In genomic region chr6:96931198-96931597, GRCh38 we compare ENCODE assay signal across 34 cellular contexts. TPM values are rescaled to one million over a fixed set of nuclear protein-coding genes. Genes with fewer than 3 reads are reported as not detected.
"Had no signal": no experiment of that assay in that cellular context is flagged by ENCODE, and none has a peak within 500 bp of the region (broad histone marks: within the 10 kb centered on the region; RNA-seq: fewer than 3 reads in every experiment).

No MANE protein-coding gene starts in this region.

- H3K4me1 ChIP-seq: ascending aorta, breast epithelium had no signal

- H3K27me3 ChIP-seq: ascending aorta had no signal

- DNase-seq: activated CD4-positive, alpha-beta memory T cell treated with anti-CD3 and anti-CD28 coated beads, Interleukin-2, amount 10 ng/mL, durations not matched to agents 7 days and 5 days; activated CD4-positive, alpha-beta T cell treated with anti-CD3 and anti-CD28 coated beads for 1 hour; activated CD4-positive, alpha-beta T cell treated with anti-CD3 and anti-CD28 coated beads for 4 hours; activated CD4-positive, alpha-beta T cell treated with anti-CD3 and anti-CD28 coated beads, Interleukin-2, amount 10 ng/mL, durations not matched to agents 7 days and 5 days; activated CD4-positive, alpha-beta T cell treated with anti-CD3 and anti-CD28 coated beads, Interleukin-2, amount 50 U/mL, for 4 hours; activated CD8-positive, alpha-beta memory T cell treated with anti-CD3 and anti-CD28 coated beads, Interleukin-2, amount 50 U/mL, for 48 hours; activated gamma-delta T cell; activated naive CD4-positive, alpha-beta T cell; activated naive CD4-positive, alpha-beta T cell treated with anti-CD3 and anti-CD28 coated beads, Interleukin-2, amount 10 ng/mL, durations not matched to agents 7 days and 5 days; activated naive CD8-positive, alpha-beta T cell treated with anti-CD3 and anti-CD28 coated beads, Interleukin-2, amount 10 ng/mL, durations not matched to agents 7 days and 5 days; activated T-cell treated with anti-CD3 and anti-CD28 coated beads for 4 hours; activated T-cell treated with anti-CD3 and anti-CD28 coated beads, Interleukin-2, amount 50 U/mL, for 24 hours; activated T-cell treated with anti-CD3 and anti-CD28 coated beads, Interleukin-2, amount 50 U/mL, for 72 hours; central memory CD4-positive, alpha-beta T cell; cerebellar nuclear complex; effector CD4-positive, alpha-beta T cell; foreskin fibroblast; head of caudate nucleus; T-helper 1 cell; T-helper 17 cell; T1000 had no signal

- H3K36me3 ChIP-seq: ascending aorta, breast epithelium, cardiac muscle cell had no signal

- H3K4me3 Mint-ChIP-seq: activated CD4-positive, alpha-beta memory T cell treated with anti-CD3 and anti-CD28 coated beads, Interleukin-2, amount 10 ng/mL, durations not matched to agents 7 days and 5 days; activated CD4-positive, alpha-beta T cell treated with anti-CD3 and anti-CD28 coated beads, Interleukin-2, amount 10 ng/mL, durations not matched to agents 7 days and 5 days; activated naive CD4-positive, alpha-beta T cell treated with anti-CD3 and anti-CD28 coated beads, Interleukin-2, amount 10 ng/mL, durations not matched to agents 7 days and 5 days; activated naive CD8-positive, alpha-beta T cell treated with anti-CD3 and anti-CD28 coated beads, Interleukin-2, amount 10 ng/mL, durations not matched to agents 7 days and 5 days; activated T-cell treated with anti-CD3 and anti-CD28 coated beads, Interleukin-2, amount 50 U/mL, for 24 hours; activated T-cell treated with anti-CD3 and anti-CD28 coated beads, Interleukin-2, amount 50 U/mL, for 72 hours; dendritic cell treated with granulocyte-macrophage colony-stimulating factor and Interleukin-4, amounts not matched to agents 40 ng/mL and 50 ng/mL, for 4 days; T-helper 17 cell; T-helper 2 cell treated with Interferon-gamma antibody and Interleukin-4, amounts not matched to agents 5 μg/mL and 100 μg/mL, for 36 hours had no signal

- FAIRE-seq: endometrium, endothelial cell of umbilical vein, frontal cortex had no signal

- H3K27me3 Mint-ChIP-seq: activated T-cell treated with anti-CD3 and anti-CD28 coated beads, Interleukin-2, amount 50 U/mL, for 24 hours had no signal

- H3K36me3 Mint-ChIP-seq: activated naive CD4-positive, alpha-beta T cell treated with anti-CD3 and anti-CD28 coated beads, Interleukin-2, amount 50 U/mL, for 72 hours; activated naive CD8-positive, alpha-beta T cell treated with anti-CD3 and anti-CD28 coated beads, Interleukin-2, amount 10 ng/mL, durations not matched to agents 7 days and 5 days; brain had no signal

- H3K27ac Mint-ChIP-seq: activated CD4-positive, alpha-beta memory T cell treated with anti-CD3 and anti-CD28 coated beads, Interleukin-2, amount 10 ng/mL, durations not matched to agents 7 days and 5 days; activated CD4-positive, alpha-beta T cell treated with anti-CD3 and anti-CD28 coated beads, Interleukin-2, amount 10 ng/mL, durations not matched to agents 7 days and 5 days; activated naive CD4-positive, alpha-beta T cell treated with anti-CD3 and anti-CD28 coated beads, Interleukin-2, amount 10 ng/mL, durations not matched to agents 7 days and 5 days; activated naive CD4-positive, alpha-beta T cell treated with anti-CD3 and anti-CD28 coated beads, Interleukin-2, amount 50 U/mL, for 72 hours; activated naive CD8-positive, alpha-beta T cell treated with anti-CD3 and anti-CD28 coated beads, Interleukin-2, amount 10 ng/mL, durations not matched to agents 7 days and 5 days; activated T-cell treated with anti-CD3 and anti-CD28 coated beads, Interleukin-2, amount 50 U/mL, for 24 hours; activated T-cell treated with anti-CD3 and anti-CD28 coated beads, Interleukin-2, amount 50 U/mL, for 72 hours; dendritic cell treated with granulocyte-macrophage colony-stimulating factor and Interleukin-4, amounts not matched to agents 40 ng/mL and 50 ng/mL, for 4 days; T-helper 17 cell; T-helper 2 cell treated with Interferon-gamma antibody and Interleukin-4, amounts not matched to agents 5 μg/mL and 100 μg/mL, for 36 hours had no signal

- H3K9me3 ChIP-seq: ascending aorta, breast epithelium had no signal

- H3K27ac ChIP-seq: ascending aorta, breast epithelium, cardiac muscle cell, coronary artery, epithelial cell of prostate had no signal

- ATAC-seq: activated naive CD4-positive, alpha-beta T cell treated with anti-CD3 and anti-CD28 coated beads, Interleukin-2, amount 50 U/mL, for 72 hours; activated T-cell treated with anti-CD3 and anti-CD28 coated beads, Interleukin-2, amount 50 U/mL, for 72 hours; T-helper 17 cell had no signal

- H3K9me3 Mint-ChIP-seq: activated CD4-positive, alpha-beta memory T cell treated with anti-CD3 and anti-CD28 coated beads, Interleukin-2, amount 10 ng/mL, durations not matched to agents 7 days and 5 days; activated CD4-positive, alpha-beta T cell treated with anti-CD3 and anti-CD28 coated beads, Interleukin-2, amount 10 ng/mL, durations not matched to agents 7 days and 5 days; activated naive CD4-positive, alpha-beta T cell treated with anti-CD3 and anti-CD28 coated beads, Interleukin-2, amount 10 ng/mL, durations not matched to agents 7 days and 5 days; activated naive CD4-positive, alpha-beta T cell treated with anti-CD3 and anti-CD28 coated beads, Interleukin-2, amount 50 U/mL, for 72 hours; activated naive CD8-positive, alpha-beta T cell treated with anti-CD3 and anti-CD28 coated beads, Interleukin-2, amount 10 ng/mL, durations not matched to agents 7 days and 5 days; activated T-cell treated with anti-CD3 and anti-CD28 coated beads, Interleukin-2, amount 50 U/mL, for 24 hours; activated T-cell treated with anti-CD3 and anti-CD28 coated beads, Interleukin-2, amount 50 U/mL, for 72 hours; brain; dendritic cell treated with granulocyte-macrophage colony-stimulating factor and Interleukin-4, amounts not matched to agents 40 ng/mL and 50 ng/mL, for 4 days; T-helper 2 cell treated with Interferon-gamma antibody and Interleukin-4, amounts not matched to agents 5 μg/mL and 100 μg/mL, for 36 hours had no signal

- H3K4me3 ChIP-seq: ascending aorta, breast epithelium, cardiac muscle cell, coronary artery had no signal

RNA-seq across cellular contexts. Expression of gene KLHL32, which starts 6.7 kb away (rescaled TPM):
- total RNA-seq: ascending aorta, endothelial cell of umbilical vein had no signal
- polyA plus RNA-seq: esophagus had no signal
